Comparison of ENCODE assay signal across 8 cellular contexts in the genomic region with DNA sequence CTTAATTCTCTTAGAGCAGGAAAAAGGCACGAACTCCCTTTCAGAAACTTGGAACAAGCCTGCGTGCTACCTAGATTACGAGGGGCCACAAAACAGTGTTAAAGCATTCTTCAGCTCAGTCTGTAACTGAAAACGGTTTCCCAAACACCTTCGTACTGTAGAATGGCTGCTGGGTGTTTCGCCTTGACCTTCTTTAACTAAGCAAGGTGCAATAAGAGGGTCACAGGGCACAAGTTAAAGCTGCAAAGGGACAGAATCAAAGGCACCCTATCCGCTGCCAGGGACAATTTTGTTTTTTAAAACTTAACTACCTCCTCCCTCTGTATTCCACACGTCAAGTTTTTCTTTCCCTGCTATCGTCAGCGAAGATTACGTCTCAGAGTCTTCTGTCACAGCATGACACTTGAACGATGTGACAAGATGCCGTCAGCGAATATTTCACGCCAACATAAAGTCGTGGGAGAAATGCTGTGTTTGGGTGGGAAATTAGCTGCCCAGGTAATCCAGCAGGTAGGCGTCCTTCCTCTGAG. TPM values are rescaled to one million over a fixed set of nuclear protein-coding genes. Genes with fewer than 3 reads are reported as not detected.
DNase-seq lines count a peak whose midpoint lies in the region; ATAC-seq lines count a peak whose summit lies in the region.

No MANE protein-coding gene starts in this region.

- peak overlapping the region; percentile 99 for H3K27ac Mint-ChIP-seq in T-helper 2 cell treated with Interferon-gamma antibody and Interleukin-4, amounts not matched to agents 5 μg/mL and 100 μg/mL, for 36 hours
- H3K27ac Mint-ChIP-seq in naive B cell = peak overlapping the region; percentile 85 to 99 (median 96)

- peaks cover 13% of the 10 kb centered on the region for H3K36me3 Mint-ChIP-seq in T-helper 2 cell treated with Interferon-gamma antibody and Interleukin-4, amounts not matched to agents 5 μg/mL and 100 μg/mL, for 36 hours (ENCODE audit: low read depth)
- peaks cover 0 to 7% of the 10 kb centered on the region in 2 donors for H3K36me3 Mint-ChIP-seq in naive B cell

- no peaks in the 10 kb centered on the region for H3K36me3 ChIP-seq in endocrine pancreas (ENCODE audit: control insufficient read depth, insufficient read depth, low read length)

- peak overlapping the region; percentile 94 for H3K9ac ChIP-seq in endocrine pancreas (ENCODE audit: control insufficient read depth, insufficient read depth, low read length)

- DNase-seq in activated CD8-positive, alpha-beta memory T cell treated with anti-CD3 and anti-CD28 coated beads for 24 hours = peak; percentile 59
- no peak for DNase-seq in activated CD8-positive, alpha-beta memory T cell treated with anti-CD3 and anti-CD28 coated beads, Interleukin-2, amount 50 U/mL, for 4 hours
- DNase-seq in T-helper 2 cell treated with Interferon-gamma antibody and Interleukin-4, amounts not matched to agents 5 μg/mL and 100 μg/mL, for 36 hours (ENCODE audit: low spot score) = no peak
- DNase-seq in naive B cell = no peak
- no peak for DNase-seq in NCI-H1105 treated with DMSO at 0.1 percent for 48 hours (lab: John Stamatoyannopoulos, UW)
- DNase-seq in cortex of kidney (lab: John Stamatoyannopoulos, UW) = no peak

- peak; percentile 3 for ATAC-seq in HG03039 (IDR thresholded peaks at IDR 0.05; ENCODE audit: unreplicated experiment)
- ATAC-seq in naive B cell (ENCODE audit: low read depth in 2 of 2) = no peak

- H3K27me3 ChIP-seq in endocrine pancreas (ENCODE audit: control insufficient read depth, insufficient read depth, low read length) = no peaks in the 10 kb centered on the region

- no peaks in the 10 kb centered on the region for H3K9me3 ChIP-seq in endocrine pancreas (ENCODE audit: control insufficient read depth, low read length)

- peaks cover 20% of the 10 kb centered on the region for H3K27me3 Mint-ChIP-seq in T-helper 2 cell treated with Interferon-gamma antibody and Interleukin-4, amounts not matched to agents 5 μg/mL and 100 μg/mL, for 36 hours (ENCODE audit: low read depth)
- H3K27me3 Mint-ChIP-seq in naive B cell = peaks cover 11 to 15% (median 13%) of the 10 kb centered on the region in 3 donors

- peak overlapping the region; percentile 100 for H3K4me3 Mint-ChIP-seq in T-helper 2 cell treated with Interferon-gamma antibody and Interleukin-4, amounts not matched to agents 5 μg/mL and 100 μg/mL, for 36 hours
- H3K4me3 Mint-ChIP-seq in naive B cell = peak overlapping the region; percentile 95 to 100 (median 100)

- no peaks in the 10 kb centered on the region for H3K9me3 Mint-ChIP-seq in T-helper 2 cell treated with Interferon-gamma antibody and Interleukin-4, amounts not matched to agents 5 μg/mL and 100 μg/mL, for 36 hours
- H3K9me3 Mint-ChIP-seq in naive B cell = no peaks in the 10 kb centered on the region

- H3K4me1 ChIP-seq in endocrine pancreas (ENCODE audit: control insufficient read depth, insufficient read depth, low read length) = peaks cover 15% of the 10 kb centered on the region

- H3K4me3 ChIP-seq in endocrine pancreas (ENCODE audit: control insufficient read depth, insufficient read depth, low read length) = peak overlapping the region; percentile 88

- peaks cover 23% of the 10 kb centered on the region for H3K4me1 Mint-ChIP-seq in T-helper 2 cell treated with Interferon-gamma antibody and Interleukin-4, amounts not matched to agents 5 μg/mL and 100 μg/mL, for 36 hours (ENCODE audit: low read depth)
- peaks cover 21 to 41% (median 28%) of the 10 kb centered on the region in 3 donors for H3K4me1 Mint-ChIP-seq in naive B cell

RNA-seq across cellular contexts. Expression of gene LYSMD3, which starts 0.6 kb away (rescaled TPM):
- 10 to 100 TPM in 2 of 6 donors, 1 to 10 TPM in 4; 3.2 to 12.8 (median 9.4) TPM for polyA plus RNA-seq in naive B cell (ENCODE audit: low read depth in 6 of 6)

RNA-seq across cellular contexts. Expression of gene ADGRV1, which starts 29.8 kb away (rescaled TPM):
- polyA plus RNA-seq in naive B cell (ENCODE audit: low read depth in 6 of 6) = under 1 TPM in 1 of 6 donors, not detected in 5; 0.62 TPM

RNA-seq across cellular contexts. Expression of gene POLR3G, which starts 54.1 kb away (rescaled TPM):
- polyA plus RNA-seq in naive B cell (ENCODE audit: low read depth in 6 of 6) = 1 to 10 TPM in 4 of 6 donors, under 1 TPM in 1, not detected in 1; 0.95 to 4.6 (median 2.6) TPM

RNA-seq across cellular contexts. Expression of gene MBLAC2, which starts 54.2 kb away (rescaled TPM):
- polyA plus RNA-seq in naive B cell (ENCODE audit: low read depth in 6 of 6) = 1 to 10 TPM; 3.0 to 6.2 (median 3.8) TPM
